Comparison of ENCODE assay signal across 14 cellular contexts in genomic region chr21:31875424-31876097, GRCh38. TPM values are rescaled to one million over a fixed set of nuclear protein-coding genes. Genes with fewer than 3 reads are reported as not detected.
DNase-seq lines count a peak whose midpoint lies in the region; ATAC-seq and TF ChIP-seq lines count a peak whose summit lies in the region.
"Had no signal": no experiment of that assay in that cellular context is flagged by ENCODE, and none has a peak within 500 bp of the region (broad histone marks: within the 10 kb centered on the region; RNA-seq: fewer than 3 reads in every experiment).

No MANE protein-coding gene starts in this region.

- ATAC-seq in CD4-positive, alpha-beta T cell (ENCODE audit: poor library complexity): no peak
- no peak for ATAC-seq in activated CD8-positive, alpha-beta T cell treated with anti-CD3 and anti-CD28 coated beads, Interleukin-2, amount 10 ng/mL, durations not matched to agents 7 days and 5 days
- ATAC-seq in GM21423 (IDR thresholded peaks at IDR 0.05; ENCODE audit: unreplicated experiment): no peak
- ATAC-seq: stimulated activated memory B cell treated with anti-CD40 and anti-IgM and Interleukin-4, amounts not matched to agents 10 μg/mL and 1 μg/mL and 100 μg/mL, for 72 hours had no signal

- H3K27me3 ChIP-seq in CD4-positive, alpha-beta T cell (ENCODE audit: control insufficient read depth, insufficient read depth, low read length): peaks cover 28% of the 10 kb centered on the region

- no peaks in the 10 kb centered on the region for H3K36me3 Mint-ChIP-seq in CD4-positive, alpha-beta T cell (ENCODE audit: low read depth)
- H3K36me3 Mint-ChIP-seq in glutamatergic neuron (ENCODE audit: unreplicated experiment): no peaks in the 10 kb centered on the region
- peaks cover 3% of the 10 kb centered on the region for H3K36me3 Mint-ChIP-seq in progenitor cell of endocrine pancreas (ENCODE audit: insufficient read depth)
- H3K36me3 Mint-ChIP-seq in activated CD8-positive, alpha-beta T cell treated with anti-CD3 and anti-CD28 coated beads, Interleukin-2, amount 10 ng/mL, durations not matched to agents 7 days and 5 days (ENCODE audit: low read depth): no peaks in the 10 kb centered on the region
- H3K36me3 Mint-ChIP-seq: CD14-positive monocyte; stimulated activated memory B cell treated with anti-CD40 and anti-IgM and Interleukin-4, amounts not matched to agents 10 μg/mL and 1 μg/mL and 100 μg/mL, for 72 hours had no signal

- no peak overlapping the region for H3K27ac Mint-ChIP-seq in CD4-positive, alpha-beta T cell
- H3K27ac Mint-ChIP-seq in glutamatergic neuron (ENCODE audit: unreplicated experiment): no peak overlapping the region
- H3K27ac Mint-ChIP-seq in progenitor cell of endocrine pancreas: peak overlapping the region; percentile 93
- no peak overlapping the region for H3K27ac Mint-ChIP-seq in activated CD8-positive, alpha-beta T cell treated with anti-CD3 and anti-CD28 coated beads, Interleukin-2, amount 10 ng/mL, durations not matched to agents 7 days and 5 days
- H3K27ac Mint-ChIP-seq: stimulated activated memory B cell treated with anti-CD40 and anti-IgM and Interleukin-4, amounts not matched to agents 10 μg/mL and 1 μg/mL and 100 μg/mL, for 72 hours had no signal

- no peak overlapping the region for H3K4me3 ChIP-seq in LNCaP clone FGC (ENCODE audit: low read depth, low read length)
- H3K4me3 ChIP-seq: prostate gland had no signal

- peaks cover 11% of the 10 kb centered on the region for H3K4me1 Mint-ChIP-seq in CD4-positive, alpha-beta T cell (ENCODE audit: low read depth)
- peaks cover 16% of the 10 kb centered on the region for H3K4me1 Mint-ChIP-seq in glutamatergic neuron (ENCODE audit: low read depth, unreplicated experiment)
- peaks cover 44% of the 10 kb centered on the region for H3K4me1 Mint-ChIP-seq in progenitor cell of endocrine pancreas (ENCODE audit: low read depth)
- peaks cover 6% of the 10 kb centered on the region for H3K4me1 Mint-ChIP-seq in activated CD8-positive, alpha-beta T cell treated with anti-CD3 and anti-CD28 coated beads, Interleukin-2, amount 10 ng/mL, durations not matched to agents 7 days and 5 days (ENCODE audit: low read depth)

- no peak for TF ChIP-seq CTCF in CD4-positive, alpha-beta T cell (IDR thresholded peaks at IDR 0.05)
- TF ChIP-seq CTCF in LNCaP clone FGC (IDR thresholded peaks at IDR 0.05; ENCODE audit: control insufficient read depth, extremely low read depth, insufficient read depth) (no peak), glutamatergic neuron (IDR thresholded peaks at IDR 0.05; ENCODE audit: partially characterized antibody, unreplicated experiment) (no peak), progenitor cell of endocrine pancreas (IDR thresholded peaks at IDR 0.05; ENCODE audit: unreplicated experiment) (no peak)

- CTCF ChIA-PET in CD4-positive, alpha-beta T cell (lab: Charles Lee): no interaction called here
- CTCF ChIA-PET in activated CD8-positive, alpha-beta T cell treated with anti-CD3 and anti-CD28 coated beads, Interleukin-2, amount 10 ng/mL, durations not matched to agents 7 days and 5 days (lab: Charles Lee): no interaction called here

- no peaks in the 10 kb centered on the region for H3K9me3 Mint-ChIP-seq in CD4-positive, alpha-beta T cell
- H3K9me3 Mint-ChIP-seq in glutamatergic neuron (ENCODE audit: unreplicated experiment) (peaks cover 12% of the 10 kb centered on the region), progenitor cell of endocrine pancreas (ENCODE audit: low read depth) (no peaks in the 10 kb centered on the region)
- H3K9me3 Mint-ChIP-seq in activated CD8-positive, alpha-beta T cell treated with anti-CD3 and anti-CD28 coated beads, Interleukin-2, amount 10 ng/mL, durations not matched to agents 7 days and 5 days (ENCODE audit: insufficient read depth): no peaks in the 10 kb centered on the region
- H3K9me3 Mint-ChIP-seq: stimulated activated memory B cell treated with anti-CD40 and anti-IgM and Interleukin-4, amounts not matched to agents 10 μg/mL and 1 μg/mL and 100 μg/mL, for 72 hours had no signal

- POLR2A ChIA-PET in CD4-positive, alpha-beta T cell (lab: Charles Lee): no interaction called here
- POLR2A ChIA-PET in activated CD8-positive, alpha-beta T cell treated with anti-CD3 and anti-CD28 coated beads, Interleukin-2, amount 10 ng/mL, durations not matched to agents 7 days and 5 days (lab: Charles Lee): no interaction called here

- H3K27ac ChIP-seq in CD4-positive, alpha-beta T cell (ENCODE audit: low read depth, low read length): no peak overlapping the region
- H3K27ac ChIP-seq: KMS-11, prostate gland had no signal

- peaks cover 72% of the 10 kb centered on the region for H3K27me3 Mint-ChIP-seq in CD4-positive, alpha-beta T cell
- H3K27me3 Mint-ChIP-seq in glutamatergic neuron (ENCODE audit: unreplicated experiment) (peaks cover 19% of the 10 kb centered on the region), progenitor cell of endocrine pancreas (no peaks in the 10 kb centered on the region)
- peaks cover 33% of the 10 kb centered on the region for H3K27me3 Mint-ChIP-seq in activated CD8-positive, alpha-beta T cell treated with anti-CD3 and anti-CD28 coated beads, Interleukin-2, amount 10 ng/mL, durations not matched to agents 7 days and 5 days (ENCODE audit: low read depth)

- no peak for DNase-seq in CD4-positive, alpha-beta T cell
- peak; percentile 54 for DNase-seq in LNCaP clone FGC (ENCODE audit: low read depth)
- no peak for DNase-seq in glutamatergic neuron
- DNase-seq in progenitor cell of endocrine pancreas (ENCODE audit: low spot score, unreplicated experiment): no peak
- no peak for DNase-seq in activated CD8-positive, alpha-beta T cell treated with anti-CD3 and anti-CD28 coated beads, Interleukin-2, amount 10 ng/mL, durations not matched to agents 7 days and 5 days
- DNase-seq in NCI-H345 treated with DMSO at 0.1 percent for 48 hours (lab: John Stamatoyannopoulos, UW; ENCODE audit: unreplicated experiment): no peak
- no peak for DNase-seq in SKM-1 (lab: John Stamatoyannopoulos, UW; ENCODE audit: unreplicated experiment)
- DNase-seq: SK-N-SH; stimulated activated CD4-positive, alpha-beta T cell treated with anti-CD3 and anti-CD28 coated beads, Interleukin-2, amount 100 ng/mL, for 48 hours had no signal

- H3K4me3 Mint-ChIP-seq in CD4-positive, alpha-beta T cell: peak overlapping the region; percentile 48
- H3K4me3 Mint-ChIP-seq in glutamatergic neuron (ENCODE audit: unreplicated experiment): peak overlapping the region; percentile 85
- peak overlapping the region; percentile 82 for H3K4me3 Mint-ChIP-seq in progenitor cell of endocrine pancreas (ENCODE audit: low read depth)
- H3K4me3 Mint-ChIP-seq in activated CD8-positive, alpha-beta T cell treated with anti-CD3 and anti-CD28 coated beads, Interleukin-2, amount 10 ng/mL, durations not matched to agents 7 days and 5 days: no peak overlapping the region

- intact Hi-C loops in CD4-positive, alpha-beta T cell (cut with DNase I, micrococcal nuclease): no loop called here

- H3K9me3 ChIP-seq in CD4-positive, alpha-beta T cell (ENCODE audit: control insufficient read depth, low read length): no peaks in the 10 kb centered on the region
- H3K9me3 ChIP-seq: prostate gland, SK-N-SH had no signal

RNA-seq across cellular contexts. Expression of gene HUNK, which starts 2.7 kb away (rescaled TPM):
- not detected for total RNA-seq in CD4-positive, alpha-beta T cell
- 12.2 TPM for total RNA-seq in glutamatergic neuron (ENCODE audit: unreplicated experiment)
- total RNA-seq in progenitor cell of endocrine pancreas: 39.5 and 41.9 TPM in 2 replicates
- under 1 TPM; 0.21 to 0.24 TPM for total RNA-seq in activated CD8-positive, alpha-beta T cell treated with anti-CD3 and anti-CD28 coated beads, Interleukin-2, amount 10 ng/mL, durations not matched to agents 7 days and 5 days

Comparison
In these comparisons a context has a peak if more than half of its experiments do, and no peak if none do; other contexts are left out.
1. RNA of gene HUNK, which starts 2.7 kb away (total RNA-seq): 39.5 to 41.9 TPM in progenitor cell of endocrine pancreas and 12.2 TPM in glutamatergic neuron (single experiment); 0.21 to 0.24 TPM in activated CD8-positive, alpha-beta T cell treated with anti-CD3 and anti-CD28 coated beads, Interleukin-2, amount 10 ng/mL, durations not matched to agents 7 days and 5 days and not detected in CD4-positive, alpha-beta T cell; every median in the first group is over 10 times any median in the second.